In the genomic region with DNA sequence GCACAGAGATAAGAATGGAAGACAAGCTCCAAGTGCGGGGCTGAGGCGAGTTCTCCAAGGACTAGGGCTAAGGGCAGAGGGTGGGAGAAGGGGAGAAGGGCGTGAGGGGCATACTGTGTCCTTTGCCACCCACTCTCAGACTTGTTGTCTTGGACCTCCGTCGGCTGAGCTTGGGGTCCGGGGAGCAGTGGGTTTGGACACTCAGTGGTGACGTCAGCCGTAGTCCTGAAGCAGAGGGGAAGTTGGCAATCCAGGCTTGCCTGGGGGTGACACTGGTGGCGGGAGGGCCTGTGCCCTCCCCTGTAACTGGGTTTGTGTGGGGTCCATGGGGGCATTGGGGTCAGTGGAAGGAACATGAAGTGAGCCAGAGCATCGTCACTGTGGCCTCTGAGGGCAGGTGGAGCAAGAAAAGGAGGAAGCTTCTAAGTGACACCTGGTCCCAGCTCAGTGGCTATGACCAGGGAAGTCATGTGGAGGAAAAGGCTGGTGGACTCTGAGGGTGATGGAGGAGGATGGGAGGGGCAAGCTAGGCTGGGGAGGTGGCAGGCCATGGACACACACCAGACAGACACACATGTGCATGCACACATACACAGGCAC, we compare ENCODE assay signal across 12 cellular contexts. TPM values are rescaled to one million over a fixed set of nuclear protein-coding genes. Genes with fewer than 3 reads are reported as not detected.
A peak's percentile ranks its signal among the peaks of the same experiment; 100 is the strongest.
DNase-seq lines count a peak whose midpoint lies in the region; ATAC-seq and TF ChIP-seq lines count a peak whose summit lies in the region.
"Had no signal": no experiment of that assay in that cellular context is flagged by ENCODE, and none has a peak within 500 bp of the region (broad histone marks: within the 10 kb centered on the region; RNA-seq: fewer than 3 reads in every experiment).

No MANE protein-coding gene starts in this region.

- peaks cover 10% of the 10 kb centered on the region for H3K36me3 ChIP-seq in right atrium auricular region
- H3K36me3 ChIP-seq: uterus had no signal

- POLR2A ChIA-PET in activated CD4-positive, alpha-beta memory T cell treated with anti-CD3 and anti-CD28 coated beads for 36 hours (lab: Charles Lee): no interaction called here

- no peaks in the 10 kb centered on the region for H3K9me3 ChIP-seq in right atrium auricular region
- H3K9me3 ChIP-seq: uterus had no signal

- peaks cover 0 to 69% of the 10 kb centered on the region in 2 donors for H3K4me1 ChIP-seq in right atrium auricular region

- no peak overlapping the region for H3K4me3 ChIP-seq in right atrium auricular region
- no peak overlapping the region for H3K4me3 ChIP-seq in foreskin fibroblast (ENCODE audit: low read depth in 1 of 2, low read length in 2 of 2)
- H3K4me3 ChIP-seq: uterus had no signal

- no peak for TF ChIP-seq CTCF in right atrium auricular region (IDR thresholded peaks at IDR 0.05)
- TF ChIP-seq CTCF in foreskin fibroblast (IDR thresholded peaks at IDR 0.05; ENCODE audit: low read depth, low read length): no peak

- intact Hi-C loops in activated CD4-positive, alpha-beta memory T cell treated with anti-CD3 and anti-CD28 coated beads for 36 hours (cut with micrococcal nuclease): loop anchor here (5.0 kb wide), 1 partner anchor 1171 kb away; a partner anchor contains a TSS

- no peaks in the 10 kb centered on the region for H3K27me3 ChIP-seq in right atrium auricular region
- H3K27me3 ChIP-seq: uterus had no signal

- DNase-seq in activated CD8-positive, alpha-beta memory T cell treated with anti-CD3 and anti-CD28 coated beads, Interleukin-2, amount 10 ng/mL, durations not matched to agents 7 days and 5 days: no peak
- no peak for DNase-seq in activated CD8-positive, alpha-beta memory T cell treated with anti-CD3 and anti-CD28 coated beads for 24 hours
- no peak for DNase-seq in activated CD4-positive, alpha-beta memory T cell treated with anti-CD3 and anti-CD28 coated beads for 36 hours
- DNase-seq in right atrium auricular region (ENCODE audit: low spot score) (no peak), NCI-H128 (lab: John Stamatoyannopoulos, UW; ENCODE audit: unreplicated experiment) (no peak), foreskin fibroblast (no peak)
- no peak for DNase-seq in stimulated activated naive B cell treated with anti-CD40 and anti-IgM and Interleukin-4, amounts not matched to agents 10 μg/mL and 1 μg/mL and 100 μg/mL, for 72 hours
- DNase-seq in central memory CD4-positive, alpha-beta T cell: no peak
- DNase-seq: activated effector memory CD4-positive, alpha-beta T cell treated with anti-CD3 and anti-CD28 coated beads, Interleukin-2, amount 50 U/mL, for 16 hours; mesendoderm; stimulated activated CD4-positive, alpha-beta T cell treated with anti-CD3 and anti-CD28 coated beads, Interleukin-2, amount 100 ng/mL, for 24 hours; uterus had no signal

- no peaks in the 10 kb centered on the region for H3K27me3 Mint-ChIP-seq in activated CD8-positive, alpha-beta memory T cell treated with anti-CD3 and anti-CD28 coated beads, Interleukin-2, amount 10 ng/mL, durations not matched to agents 7 days and 5 days
- no peaks in the 10 kb centered on the region for H3K27me3 Mint-ChIP-seq in activated CD4-positive, alpha-beta memory T cell treated with anti-CD3 and anti-CD28 coated beads for 36 hours
- no peaks in the 10 kb centered on the region for H3K27me3 Mint-ChIP-seq in stimulated activated naive B cell treated with anti-CD40 and anti-IgM and Interleukin-4, amounts not matched to agents 10 μg/mL and 1 μg/mL and 100 μg/mL, for 72 hours

- peaks cover 72% of the 10 kb centered on the region for H3K4me1 Mint-ChIP-seq in activated CD8-positive, alpha-beta memory T cell treated with anti-CD3 and anti-CD28 coated beads, Interleukin-2, amount 10 ng/mL, durations not matched to agents 7 days and 5 days
- H3K4me1 Mint-ChIP-seq in activated CD4-positive, alpha-beta memory T cell treated with anti-CD3 and anti-CD28 coated beads for 36 hours (ENCODE audit: low read depth): peaks cover 76% of the 10 kb centered on the region
- peaks cover 38 to 59% of the 10 kb centered on the region in 2 donors for H3K4me1 Mint-ChIP-seq in stimulated activated naive B cell treated with anti-CD40 and anti-IgM and Interleukin-4, amounts not matched to agents 10 μg/mL and 1 μg/mL and 100 μg/mL, for 72 hours

- peak overlapping the region; percentile 35 to 76 for H3K27ac ChIP-seq in right atrium auricular region

- H3K36me3 Mint-ChIP-seq in activated CD8-positive, alpha-beta memory T cell treated with anti-CD3 and anti-CD28 coated beads, Interleukin-2, amount 10 ng/mL, durations not matched to agents 7 days and 5 days: peaks cover 29% of the 10 kb centered on the region
- peaks cover 34% of the 10 kb centered on the region for H3K36me3 Mint-ChIP-seq in activated CD4-positive, alpha-beta memory T cell treated with anti-CD3 and anti-CD28 coated beads for 36 hours
- H3K36me3 Mint-ChIP-seq in stimulated activated naive B cell treated with anti-CD40 and anti-IgM and Interleukin-4, amounts not matched to agents 10 μg/mL and 1 μg/mL and 100 μg/mL, for 72 hours: peaks cover 0 to 4% of the 10 kb centered on the region in 2 donors

- CTCF ChIA-PET in activated CD8-positive, alpha-beta memory T cell treated with anti-CD3 and anti-CD28 coated beads, Interleukin-2, amount 10 ng/mL, durations not matched to agents 7 days and 5 days (lab: Charles Lee): no interaction called here
- CTCF ChIA-PET in activated CD4-positive, alpha-beta memory T cell treated with anti-CD3 and anti-CD28 coated beads for 36 hours (lab: Charles Lee): no interaction called here

- no peak for ATAC-seq in activated CD8-positive, alpha-beta memory T cell treated with anti-CD3 and anti-CD28 coated beads, Interleukin-2, amount 10 ng/mL, durations not matched to agents 7 days and 5 days
- peak; percentile 30 to 31 for ATAC-seq in stimulated activated naive B cell treated with anti-CD40 and anti-IgM and Interleukin-4, amounts not matched to agents 10 μg/mL and 1 μg/mL and 100 μg/mL, for 72 hours (replicated peaks)

- H3K4me3 Mint-ChIP-seq in activated CD8-positive, alpha-beta memory T cell treated with anti-CD3 and anti-CD28 coated beads, Interleukin-2, amount 10 ng/mL, durations not matched to agents 7 days and 5 days: peak overlapping the region; percentile 72
- peak overlapping the region; percentile 4 for H3K4me3 Mint-ChIP-seq in activated CD4-positive, alpha-beta memory T cell treated with anti-CD3 and anti-CD28 coated beads for 36 hours
- H3K4me3 Mint-ChIP-seq in stimulated activated naive B cell treated with anti-CD40 and anti-IgM and Interleukin-4, amounts not matched to agents 10 μg/mL and 1 μg/mL and 100 μg/mL, for 72 hours: peak overlapping the region; percentile 23 to 47

- peak overlapping the region; percentile 88 for H3K27ac Mint-ChIP-seq in activated CD8-positive, alpha-beta memory T cell treated with anti-CD3 and anti-CD28 coated beads, Interleukin-2, amount 10 ng/mL, durations not matched to agents 7 days and 5 days
- H3K27ac Mint-ChIP-seq in activated CD4-positive, alpha-beta memory T cell treated with anti-CD3 and anti-CD28 coated beads for 36 hours: peak overlapping the region; percentile 96
- peak overlapping the region; percentile 91 for H3K27ac Mint-ChIP-seq in stimulated activated naive B cell treated with anti-CD40 and anti-IgM and Interleukin-4, amounts not matched to agents 10 μg/mL and 1 μg/mL and 100 μg/mL, for 72 hours

- no peaks in the 10 kb centered on the region for H3K9me3 Mint-ChIP-seq in activated CD8-positive, alpha-beta memory T cell treated with anti-CD3 and anti-CD28 coated beads, Interleukin-2, amount 10 ng/mL, durations not matched to agents 7 days and 5 days (ENCODE audit: low read depth)
- no peaks in the 10 kb centered on the region for H3K9me3 Mint-ChIP-seq in activated CD4-positive, alpha-beta memory T cell treated with anti-CD3 and anti-CD28 coated beads for 36 hours
- no peaks in the 10 kb centered on the region for H3K9me3 Mint-ChIP-seq in stimulated activated naive B cell treated with anti-CD40 and anti-IgM and Interleukin-4, amounts not matched to agents 10 μg/mL and 1 μg/mL and 100 μg/mL, for 72 hours

RNA-seq across cellular contexts. Expression of a gene that starts 17.6 kb away (rescaled TPM):
- total RNA-seq in activated CD8-positive, alpha-beta memory T cell treated with anti-CD3 and anti-CD28 coated beads, Interleukin-2, amount 10 ng/mL, durations not matched to agents 7 days and 5 days: 100 to 1,000 TPM; 259 to 286 TPM
- 100 to 1,000 TPM; 282 to 283 TPM for total RNA-seq in activated CD4-positive, alpha-beta memory T cell treated with anti-CD3 and anti-CD28 coated beads for 36 hours
- 100 to 1,000 TPM; 234 to 282 TPM for total RNA-seq in right atrium auricular region

RNA-seq across cellular contexts. Expression of a gene that starts 43.1 kb away (rescaled TPM):
- total RNA-seq in activated CD8-positive, alpha-beta memory T cell treated with anti-CD3 and anti-CD28 coated beads, Interleukin-2, amount 10 ng/mL, durations not matched to agents 7 days and 5 days: not detected
- total RNA-seq in activated CD4-positive, alpha-beta memory T cell treated with anti-CD3 and anti-CD28 coated beads for 36 hours: not detected
- 1 to 10 TPM in 1 of 2 donors, under 1 TPM in 1; 0.51 to 1.3 TPM for total RNA-seq in right atrium auricular region

Comparison
In these comparisons a context has a peak if more than half of its experiments do, and no peak if none do; other contexts are left out.
1. H3K4me3 Mint-ChIP-seq: peak in every context shown above with its lines; median percentile 72 in activated CD8-positive, alpha-beta memory T cell treated with anti-CD3 and anti-CD28 coated beads, Interleukin-2, amount 10 ng/mL, durations not matched to agents 7 days and 5 days; 35 in stimulated activated naive B cell treated with anti-CD40 and anti-IgM and Interleukin-4, amounts not matched to agents 10 μg/mL and 1 μg/mL and 100 μg/mL, for 72 hours; 4 in activated CD4-positive, alpha-beta memory T cell treated with anti-CD3 and anti-CD28 coated beads for 36 hours.